ENCODE assay signal across 20 cellular contexts in genomic region chr22:39434243-39434653, GRCh38. TPM values are rescaled to one million over a fixed set of nuclear protein-coding genes. Genes with fewer than 3 reads are reported as not detected.
DNase-seq lines count a peak whose midpoint lies in the region; TF ChIP-seq lines count a peak whose summit lies in the region.
"Had no signal": no experiment of that assay in that cellular context is flagged by ENCODE, and none has a peak within 500 bp of the region (broad histone marks: within the 10 kb centered on the region; RNA-seq: fewer than 3 reads in every experiment).

No MANE protein-coding gene starts in this region.

- H3K27ac Mint-ChIP-seq in activated CD4-positive, alpha-beta T cell treated with anti-CD3 and anti-CD28 coated beads, Interleukin-2, amount 10 ng/mL, durations not matched to agents 7 days and 5 days: no peak overlapping the region
- H3K27ac Mint-ChIP-seq in CD14-positive monocyte: peak overlapping the region in 2 of 7 donors; percentile 42 to 62
- H3K27ac Mint-ChIP-seq: IgD-negative memory B cell, T-cell had no signal

- H3K9me3 Mint-ChIP-seq in activated CD4-positive, alpha-beta T cell treated with anti-CD3 and anti-CD28 coated beads, Interleukin-2, amount 10 ng/mL, durations not matched to agents 7 days and 5 days: no peaks in the 10 kb centered on the region
- no peaks in the 10 kb centered on the region for H3K9me3 Mint-ChIP-seq in CD14-positive monocyte
- H3K9me3 Mint-ChIP-seq: IgD-negative memory B cell, T-cell had no signal

- intact Hi-C loops in CD14-positive monocyte (cut with micrococcal nuclease): no loop called here

- H3K27ac ChIP-seq in caudate nucleus (ENCODE audit: low read depth, low read length): peak overlapping the region; percentile 95
- H3K27ac ChIP-seq: esophagus squamous epithelium, right lobe of liver, upper lobe of right lung, VCaP had no signal

- H3K36me3 Mint-ChIP-seq in activated CD4-positive, alpha-beta T cell treated with anti-CD3 and anti-CD28 coated beads, Interleukin-2, amount 10 ng/mL, durations not matched to agents 7 days and 5 days (ENCODE audit: low read depth): peaks cover 9% of the 10 kb centered on the region
- peaks cover 35 to 58% of the 10 kb centered on the region in 2 donors for H3K36me3 Mint-ChIP-seq in CD14-positive monocyte

- H3K4me3 Mint-ChIP-seq in activated CD4-positive, alpha-beta T cell treated with anti-CD3 and anti-CD28 coated beads, Interleukin-2, amount 10 ng/mL, durations not matched to agents 7 days and 5 days: no peak overlapping the region
- H3K4me3 Mint-ChIP-seq in CD14-positive monocyte: no peak overlapping the region
- H3K4me3 Mint-ChIP-seq: IgD-negative memory B cell, T-cell had no signal

- no peak for TF ChIP-seq CTCF in CD14-positive monocyte (IDR thresholded peaks at IDR 0.05)

- DNase-seq in ELF-1 (ENCODE audit: low read depth, low spot score) (peak; percentile 31), caudate nucleus (lab: John Stamatoyannopoulos, UW) (peak in 57 of 61 donors; percentile 42 to 93 (median 80)), hippocampal formation (lab: John Stamatoyannopoulos, UW) (peak; percentile 57 to 83), putamen (ENCODE audit: low spot score) (peak; percentile 90), MV-4-11 (lab: John Stamatoyannopoulos, UW) (no peak), CD14-positive monocyte (ENCODE audit: low spot score) (no peak), NCI-H69 (lab: John Stamatoyannopoulos, UW) (no peak)
- no peak for DNase-seq in activated CD4-positive, alpha-beta T cell treated with anti-CD3 and anti-CD28 coated beads, Interleukin-2, amount 10 ng/mL, durations not matched to agents 7 days and 5 days
- DNase-seq: activated CD4-positive, alpha-beta T cell treated with anti-CD3 and anti-CD28 coated beads, Interleukin-2, amount 50 U/mL, for 4 hours; activated naive CD4-positive, alpha-beta T cell treated with anti-CD3 and anti-CD28 coated beads, Interleukin-2, amount 50 U/mL, for 16 hours; COR-L47; effector CD4-positive, alpha-beta T cell; esophagus squamous epithelium; NCI-H1930; stimulated activated naive CD4-positive, alpha-beta T cell treated with Interleukin-2 at 50 U/mL for 16 hours; T-cell; upper lobe of right lung had no signal

- peaks cover 10% of the 10 kb centered on the region for H3K27me3 Mint-ChIP-seq in activated CD4-positive, alpha-beta T cell treated with anti-CD3 and anti-CD28 coated beads, Interleukin-2, amount 10 ng/mL, durations not matched to agents 7 days and 5 days
- H3K27me3 Mint-ChIP-seq in CD14-positive monocyte (ENCODE audit: low read depth in 3 of 3): peaks cover 0 to 3% (median 3%) of the 10 kb centered on the region in 3 donors
- H3K27me3 Mint-ChIP-seq: IgD-negative memory B cell had no signal

- CTCF ChIA-PET in activated CD4-positive, alpha-beta T cell treated with anti-CD3 and anti-CD28 coated beads, Interleukin-2, amount 10 ng/mL, durations not matched to agents 7 days and 5 days (lab: Charles Lee): interaction anchor here (1.4 kb wide), 1 partner anchor 24 kb away, joined by 3 read pairs; no protein-coding TSS in a partner anchor

- H3K4me1 Mint-ChIP-seq in activated CD4-positive, alpha-beta T cell treated with anti-CD3 and anti-CD28 coated beads, Interleukin-2, amount 10 ng/mL, durations not matched to agents 7 days and 5 days: peaks cover 22% of the 10 kb centered on the region
- peaks cover 44% of the 10 kb centered on the region for H3K4me1 Mint-ChIP-seq in CD14-positive monocyte

- POLR2A ChIA-PET in activated CD4-positive, alpha-beta T cell treated with anti-CD3 and anti-CD28 coated beads, Interleukin-2, amount 10 ng/mL, durations not matched to agents 7 days and 5 days (lab: Charles Lee): no interaction called here

RNA-seq across cellular contexts. Expression of gene MGAT3, which starts 22.6 kb away (rescaled TPM):
- 10 to 100 TPM; 12.8 to 15.5 TPM for total RNA-seq in activated CD4-positive, alpha-beta T cell treated with anti-CD3 and anti-CD28 coated beads, Interleukin-2, amount 10 ng/mL, durations not matched to agents 7 days and 5 days
- polyA plus RNA-seq in CD14-positive monocyte: not detected

RNA-seq across cellular contexts. Expression of gene TAB1, which starts 34.7 kb away (rescaled TPM):
- total RNA-seq in activated CD4-positive, alpha-beta T cell treated with anti-CD3 and anti-CD28 coated beads, Interleukin-2, amount 10 ng/mL, durations not matched to agents 7 days and 5 days: 10 to 100 TPM; 36.4 to 40.8 TPM
- polyA plus RNA-seq in CD14-positive monocyte: 1 to 10 TPM; 3.2 to 3.9 TPM

Comparison
In these comparisons a context has a peak if more than half of its experiments do, and no peak if none do; other contexts are left out.
1. DNase-seq: peak in ELF-1 (single experiment), caudate nucleus (57 of 61), hippocampal formation (2 of 2) and putamen (single experiment); none in activated CD4-positive, alpha-beta T cell treated with anti-CD3 and anti-CD28 coated beads, Interleukin-2, amount 10 ng/mL, durations not matched to agents 7 days and 5 days (single experiment), MV-4-11 (single experiment), CD14-positive monocyte (single experiment) and NCI-H69 (single experiment).